8 cellular contexts compared by ENCODE assay signal in genomic region chrX:53284684-53285447, GRCh38. TPM values are rescaled to one million over a fixed set of nuclear protein-coding genes. Genes with fewer than 3 reads are reported as not detected.
A peak's percentile ranks its signal among the peaks of the same experiment; 100 is the strongest.
DNase-seq lines count a peak whose midpoint lies in the region; ATAC-seq and TF ChIP-seq lines count a peak whose summit lies in the region.

No MANE protein-coding gene starts in this region.

- H3K27ac ChIP-seq in coronary artery (no peak overlapping the region), lower lobe of right lung (no peak overlapping the region)

- intact Hi-C loops in activated CD4-positive, alpha-beta T cell treated with anti-CD3 and anti-CD28 coated beads for 36 hours (cut with DNase I, micrococcal nuclease), result no loop called here
- intact Hi-C loops in lower lobe of right lung (cut with DNase I), result no loop called here

- peaks cover 27% of the 10 kb centered on the region for H3K4me1 Mint-ChIP-seq in activated CD4-positive, alpha-beta T cell treated with anti-CD3 and anti-CD28 coated beads for 36 hours

- H3K9me3 ChIP-seq in lower lobe of right lung, result no peaks in the 10 kb centered on the region

- no peaks in the 10 kb centered on the region for H3K36me3 ChIP-seq in lower lobe of right lung

- no peak overlapping the region for H3K27ac Mint-ChIP-seq in activated CD4-positive, alpha-beta T cell treated with anti-CD3 and anti-CD28 coated beads for 36 hours

- H3K36me3 Mint-ChIP-seq in activated CD4-positive, alpha-beta T cell treated with anti-CD3 and anti-CD28 coated beads for 36 hours (ENCODE audit: low read depth), result no peaks in the 10 kb centered on the region

- peaks cover 27% of the 10 kb centered on the region for H3K4me1 ChIP-seq in lower lobe of right lung

- DNase-seq in AML-193 (lab: John Stamatoyannopoulos, UW) (peak; percentile 9 to 24), NCI-H1092 treated with DMSO at 0.1 percent for 48 hours (lab: John Stamatoyannopoulos, UW) (peak; percentile 47), coronary artery (ENCODE audit: low spot score) (no peak), lower lobe of right lung (peak; percentile 66)
- peak; percentile 62 for DNase-seq in activated CD4-positive, alpha-beta T cell treated with anti-CD3 and anti-CD28 coated beads for 36 hours
- DNase-seq in stimulated activated CD8-positive, alpha-beta memory T cell treated with anti-CD3 and anti-CD28 coated beads, Interleukin-4, amount 100 ng/mL, for 48 hours, result peak; percentile 68

- no peaks in the 10 kb centered on the region for H3K27me3 ChIP-seq in lower lobe of right lung (ENCODE audit: low read depth)

- H3K4me3 Mint-ChIP-seq in activated CD4-positive, alpha-beta T cell treated with anti-CD3 and anti-CD28 coated beads for 36 hours, result no peak overlapping the region

- POLR2A ChIA-PET in activated CD4-positive, alpha-beta T cell treated with anti-CD3 and anti-CD28 coated beads for 36 hours (lab: Charles Lee), result no interaction called here

- ATAC-seq in GM18907 (IDR thresholded peaks at IDR 0.05; ENCODE audit: unreplicated experiment) (peak; percentile 69), lower lobe of right lung (peak; percentile 62 to 70), HG03442 (IDR thresholded peaks at IDR 0.05; ENCODE audit: unreplicated experiment) (no peak)
- ATAC-seq in activated CD4-positive, alpha-beta T cell treated with anti-CD3 and anti-CD28 coated beads for 36 hours, result peak; percentile 65

- H3K27me3 Mint-ChIP-seq in activated CD4-positive, alpha-beta T cell treated with anti-CD3 and anti-CD28 coated beads for 36 hours, result no peaks in the 10 kb centered on the region

- CTCF ChIA-PET in activated CD4-positive, alpha-beta T cell treated with anti-CD3 and anti-CD28 coated beads for 36 hours (lab: Charles Lee), result interaction anchor here (0.8 to 2.5 kb wide), 7 partner anchors 28 to 1497 kb away, joined by 3 to 10 read pairs (median 3); no protein-coding TSS in a partner anchor

- TF ChIP-seq CTCF in coronary artery (IDR thresholded peaks at IDR 0.05), result peak; percentile 61
- peak; percentile 75 for TF ChIP-seq CTCF in lower lobe of right lung (IDR thresholded peaks at IDR 0.05)

- H3K9me3 Mint-ChIP-seq in activated CD4-positive, alpha-beta T cell treated with anti-CD3 and anti-CD28 coated beads for 36 hours (ENCODE audit: low read depth), result no peaks in the 10 kb centered on the region

- no peak overlapping the region for H3K4me3 ChIP-seq in coronary artery
- H3K4me3 ChIP-seq in lower lobe of right lung, result no peak overlapping the region

RNA-seq across cellular contexts. Expression of gene IQSEC2, which starts 3.5 kb away (rescaled TPM):
- under 1 TPM; 0.21 TPM for total RNA-seq in activated CD4-positive, alpha-beta T cell treated with anti-CD3 and anti-CD28 coated beads for 36 hours
- total RNA-seq in lower lobe of right lung, result 24.0 TPM

RNA-seq across cellular contexts. Expression of gene KDM5C, which starts 59.9 kb away (rescaled TPM):
- total RNA-seq in activated CD4-positive, alpha-beta T cell treated with anti-CD3 and anti-CD28 coated beads for 36 hours, result 10 to 100 TPM; 84.6 to 96.5 TPM
- 67.5 TPM for total RNA-seq in lower lobe of right lung

Comparison
In these comparisons a context has a peak if more than half of its experiments do, and no peak if none do; other contexts are left out.
1. RNA of gene IQSEC2, which starts 3.5 kb away (total RNA-seq): 24.0 TPM in lower lobe of right lung (single experiment); 0.21 TPM in activated CD4-positive, alpha-beta T cell treated with anti-CD3 and anti-CD28 coated beads for 36 hours; every median in the first group is over 10 times any median in the second.